ENCODE assay signal across 14 cellular contexts in the genomic region with DNA sequence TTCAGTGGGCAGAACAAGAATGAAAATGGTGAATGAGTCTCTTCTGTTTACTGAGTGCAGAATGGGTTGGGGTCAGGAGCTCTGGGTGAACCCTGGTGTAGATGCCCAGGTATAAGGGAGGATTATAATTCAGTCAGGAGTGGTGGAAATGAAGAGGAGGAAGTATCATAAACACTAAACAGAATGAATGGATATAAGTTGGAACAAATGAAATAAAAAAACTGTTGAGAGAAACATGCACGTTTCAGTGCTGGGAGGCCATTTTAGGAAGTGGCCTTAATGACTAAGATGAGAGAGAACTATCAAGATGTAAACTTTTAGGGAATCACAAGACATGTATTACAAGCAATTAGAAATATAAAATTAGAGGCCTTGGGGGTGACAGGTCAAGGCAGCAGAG. TPM values are rescaled to one million over a fixed set of nuclear protein-coding genes. Genes with fewer than 3 reads are reported as not detected.
DNase-seq lines count a peak whose midpoint lies in the region; ATAC-seq and TF ChIP-seq lines count a peak whose summit lies in the region.
"Had no signal": no experiment of that assay in that cellular context is flagged by ENCODE, and none has a peak within 500 bp of the region (broad histone marks: within the 10 kb centered on the region; RNA-seq: fewer than 3 reads in every experiment).

No MANE protein-coding gene starts in this region.

- no peak overlapping the region for H3K9ac ChIP-seq in SK-N-MC (ENCODE audit: insufficient read length)

- H3K9me3 Mint-ChIP-seq in activated CD4-positive, alpha-beta T cell treated with anti-CD3 and anti-CD28 coated beads for 36 hours (ENCODE audit: low read depth) = no peaks in the 10 kb centered on the region
- no peaks in the 10 kb centered on the region for H3K9me3 Mint-ChIP-seq in stimulated activated effector memory CD8-positive, alpha-beta T cell treated with anti-CD3 and anti-CD28 coated beads, Interleukin-12 subunit alpha, Interleukin-12 subunit beta, amount 100 ng/mL, for 72 hours

- CTCF ChIA-PET in activated CD4-positive, alpha-beta T cell treated with anti-CD3 and anti-CD28 coated beads for 36 hours (lab: Charles Lee) = interaction anchor here (0.5 kb wide), 1 partner anchor 310 kb away, joined by 4 read pairs; no protein-coding TSS in a partner anchor

- no peaks in the 10 kb centered on the region for H3K27me3 Mint-ChIP-seq in activated CD4-positive, alpha-beta T cell treated with anti-CD3 and anti-CD28 coated beads for 36 hours

- no peak overlapping the region for H3K4me3 Mint-ChIP-seq in activated CD4-positive, alpha-beta T cell treated with anti-CD3 and anti-CD28 coated beads for 36 hours
- H3K4me3 Mint-ChIP-seq in stimulated activated effector memory CD8-positive, alpha-beta T cell treated with anti-CD3 and anti-CD28 coated beads, Interleukin-12 subunit alpha, Interleukin-12 subunit beta, amount 100 ng/mL, for 72 hours = peak overlapping the region; percentile 8

- POLR2A ChIA-PET in activated CD4-positive, alpha-beta T cell treated with anti-CD3 and anti-CD28 coated beads for 36 hours (lab: Charles Lee) = no interaction called here

- no peaks in the 10 kb centered on the region for H3K36me3 Mint-ChIP-seq in activated CD4-positive, alpha-beta T cell treated with anti-CD3 and anti-CD28 coated beads for 36 hours (ENCODE audit: low read depth)
- H3K36me3 Mint-ChIP-seq in stimulated activated effector memory CD8-positive, alpha-beta T cell treated with anti-CD3 and anti-CD28 coated beads, Interleukin-12 subunit alpha, Interleukin-12 subunit beta, amount 100 ng/mL, for 72 hours = no peaks in the 10 kb centered on the region

- no peak for ATAC-seq in activated CD4-positive, alpha-beta T cell treated with anti-CD3 and anti-CD28 coated beads for 36 hours
- ATAC-seq in stimulated activated effector memory CD8-positive, alpha-beta T cell treated with anti-CD3 and anti-CD28 coated beads, Interleukin-12 subunit alpha, Interleukin-12 subunit beta, amount 100 ng/mL, for 72 hours = no peak

- H3K4me1 Mint-ChIP-seq in activated CD4-positive, alpha-beta T cell treated with anti-CD3 and anti-CD28 coated beads for 36 hours = peaks cover 17% of the 10 kb centered on the region
- H3K4me1 Mint-ChIP-seq in stimulated activated effector memory CD8-positive, alpha-beta T cell treated with anti-CD3 and anti-CD28 coated beads, Interleukin-12 subunit alpha, Interleukin-12 subunit beta, amount 100 ng/mL, for 72 hours = peaks cover 30% of the 10 kb centered on the region

- H3K27ac ChIP-seq in SK-N-MC (peak overlapping the region; percentile 32; the same call in 1 of the 2 replicates), dorsolateral prefrontal cortex (peak overlapping the region in 51 of 59 donors; percentile 2 to 88 (median 69))
- H3K27ac ChIP-seq: SJSA1, upper lobe of left lung had no signal

- no peaks in the 10 kb centered on the region for H3K9me3 ChIP-seq in SK-N-MC (ENCODE audit: low read depth, low read length)
- H3K9me3 ChIP-seq: heart right ventricle, SJSA1, upper lobe of left lung had no signal

- H3K36me3 ChIP-seq in SK-N-MC (ENCODE audit: insufficient read depth, low read length) = no peaks in the 10 kb centered on the region
- H3K36me3 ChIP-seq: heart right ventricle, SJSA1, upper lobe of left lung had no signal

- no peaks in the 10 kb centered on the region for H3K27me3 ChIP-seq in dorsolateral prefrontal cortex
- H3K27me3 ChIP-seq: heart right ventricle, SJSA1, upper lobe of left lung had no signal

- no peak for DNase-seq in activated CD4-positive, alpha-beta T cell treated with anti-CD3 and anti-CD28 coated beads for 36 hours
- no peak for DNase-seq in activated CD4-positive, alpha-beta T cell treated with anti-CD3 and anti-CD28 coated beads for 1 hour
- DNase-seq in SK-N-MC (ENCODE audit: low read depth, low spot score) = no peak
- DNase-seq in dorsolateral prefrontal cortex = no peak
- DNase-seq in stimulated activated effector memory CD8-positive, alpha-beta T cell treated with anti-CD3 and anti-CD28 coated beads, Interleukin-12 subunit alpha, Interleukin-12 subunit beta, amount 100 ng/mL, for 72 hours (ENCODE audit: low spot score in 2 of 2) = no peak
- no peak for DNase-seq in NCI-H1930 (lab: John Stamatoyannopoulos, UW)
- no peak for DNase-seq in NCI-H510A (lab: John Stamatoyannopoulos, UW)
- no peak for DNase-seq in NCI-H446 (lab: John Stamatoyannopoulos, UW)
- DNase-seq: activated CD4-positive, CD25-positive, alpha-beta regulatory T cell treated with anti-CD3 and anti-CD28 coated beads, Interleukin-2, amount 50 U/mL, for 72 hours; central memory CD4-positive, alpha-beta T cell; heart right ventricle; NCI-H774; upper lobe of left lung had no signal

- intact Hi-C loops in activated CD4-positive, alpha-beta T cell treated with anti-CD3 and anti-CD28 coated beads for 36 hours (cut with DNase I, micrococcal nuclease) = no loop called here
- intact Hi-C loops in dorsolateral prefrontal cortex (cut with DNase I) = no loop called here

- no peak for TF ChIP-seq CTCF in dorsolateral prefrontal cortex (IDR thresholded peaks at IDR 0.05 in 54 of 56, conservative IDR thresholded peaks at IDR 0.05 in 2 of 56; ENCODE audit: low read depth in 1 of 56, partially characterized antibody in 56 of 56)

- H3K27ac Mint-ChIP-seq in activated CD4-positive, alpha-beta T cell treated with anti-CD3 and anti-CD28 coated beads for 36 hours = peak overlapping the region; percentile 10
- H3K27ac Mint-ChIP-seq in stimulated activated effector memory CD8-positive, alpha-beta T cell treated with anti-CD3 and anti-CD28 coated beads, Interleukin-12 subunit alpha, Interleukin-12 subunit beta, amount 100 ng/mL, for 72 hours = peak overlapping the region; percentile 89

- H3K4me3 ChIP-seq in SK-N-MC (no peak overlapping the region), dorsolateral prefrontal cortex (peak overlapping the region in 3 of 59 donors; percentile 0 to 2 (median 0))
- H3K4me3 ChIP-seq: heart right ventricle, SJSA1, upper lobe of left lung had no signal

RNA-seq across cellular contexts. Expression of a gene that starts 32.8 kb away (rescaled TPM):
- under 1 TPM; 0.37 to 0.53 TPM for total RNA-seq in activated CD4-positive, alpha-beta T cell treated with anti-CD3 and anti-CD28 coated beads for 36 hours
- total RNA-seq in dorsolateral prefrontal cortex = 1 to 10 TPM in 77 of 120 experiments, under 1 TPM in 37, not detected in 6; 0.25 to 7.8 (median 1.3) TPM
